ENCODE assay signal across 10 cellular contexts in genomic region chr5:172715931-172716682, GRCh38. TPM values are rescaled to one million over a fixed set of nuclear protein-coding genes. Genes with fewer than 3 reads are reported as not detected.
DNase-seq lines count a peak whose midpoint lies in the region; ATAC-seq and TF ChIP-seq lines count a peak whose summit lies in the region.
"Had no signal": no experiment of that assay in that cellular context is flagged by ENCODE, and none has a peak within 500 bp of the region (broad histone marks: within the 10 kb centered on the region; RNA-seq: fewer than 3 reads in every experiment).

No MANE protein-coding gene starts in this region.

- no peak overlapping the region for H3K27ac Mint-ChIP-seq in activated CD8-positive, alpha-beta memory T cell treated with anti-CD3 and anti-CD28 coated beads, Interleukin-2, amount 10 ng/mL, durations not matched to agents 7 days and 5 days

- no TSS peak for BruUV-seq in Panc1 (replicated peaks; lab: Mats Ljungman, UMichigan)

- TF ChIP-seq CTCF in Panc1 (IDR thresholded peaks at IDR 0.05) = no peak
- peak; percentile 2 for TF ChIP-seq CTCF in fibroblast of pulmonary artery (IDR thresholded peaks at IDR 0.05; ENCODE audit: low read length, missing control alignments)
- no peak for TF ChIP-seq CTCF in MM.1S (IDR thresholded peaks at IDR 0.05; ENCODE audit: low read length)

- CTCF ChIA-PET in Panc1 (lab: Charles Lee) = interaction anchor here (0.6 to 1.2 kb wide), 4 partner anchors 13 to 216 kb away, joined by 3 to 14 read pairs (median 4); no protein-coding TSS in a partner anchor
- CTCF ChIA-PET in activated CD8-positive, alpha-beta memory T cell treated with anti-CD3 and anti-CD28 coated beads, Interleukin-2, amount 10 ng/mL, durations not matched to agents 7 days and 5 days (lab: Charles Lee) = interaction anchor here (1.1 to 2.0 kb wide), 15 partner anchors 11 to 367 kb away, joined by 3 to 31 read pairs (median 5); partner anchors contain the start of genes DUSP1 and RPL26L1

- H3K36me3 ChIP-seq in Panc1 (ENCODE audit: control insufficient read depth, insufficient read depth, low read length) (no peaks in the 10 kb centered on the region), skeletal muscle satellite cell (ENCODE audit: insufficient read depth, low read length) (no peaks in the 10 kb centered on the region), MM.1S (replicated peaks; ENCODE audit: insufficient read depth, low read length) (no peaks in the 10 kb centered on the region)
- H3K36me3 ChIP-seq: ovary had no signal

- no peaks in the 10 kb centered on the region for H4K20me1 ChIP-seq in MM.1S (ENCODE audit: insufficient read depth, low read length)

- DNase-seq in ELR (ENCODE audit: low read depth) (peak; percentile 45), Panc1 (ENCODE audit: low read depth, low spot score) (no peak), fibroblast of pulmonary artery (ENCODE audit: low read depth) (no peak), NCI-H526 treated with DMSO at 0.1 percent for 48 hours (lab: John Stamatoyannopoulos, UW) (no peak), MM.1S (no peak)
- no peak for DNase-seq in activated CD8-positive, alpha-beta memory T cell treated with anti-CD3 and anti-CD28 coated beads, Interleukin-2, amount 10 ng/mL, durations not matched to agents 7 days and 5 days
- DNase-seq in stimulated activated CD4-positive, alpha-beta T cell treated with anti-CD3 and anti-CD28 coated beads, Interleukin-4, amount 100 ng/mL, for 1 hour = no peak

- H3K79me2 ChIP-seq in MM.1S (ENCODE audit: low read length) = no peaks in the 10 kb centered on the region

- no peaks in the 10 kb centered on the region for H3K9me3 Mint-ChIP-seq in activated CD8-positive, alpha-beta memory T cell treated with anti-CD3 and anti-CD28 coated beads, Interleukin-2, amount 10 ng/mL, durations not matched to agents 7 days and 5 days (ENCODE audit: low read depth)
- H3K9me3 Mint-ChIP-seq: CD4-positive, alpha-beta T cell had no signal

- H3K9me2 ChIP-seq in MM.1S (replicated peaks; ENCODE audit: insufficient read depth, low read length) = no peaks in the 10 kb centered on the region

- H3K27ac ChIP-seq in Panc1 (ENCODE audit: low read length) (peak overlapping the region; percentile 66), MM.1S (ENCODE audit: low read length) (no peak overlapping the region)
- H3K27ac ChIP-seq: ovary had no signal

- no peak overlapping the region for H3K4me3 Mint-ChIP-seq in activated CD8-positive, alpha-beta memory T cell treated with anti-CD3 and anti-CD28 coated beads, Interleukin-2, amount 10 ng/mL, durations not matched to agents 7 days and 5 days
- H3K4me3 Mint-ChIP-seq: CD4-positive, alpha-beta T cell had no signal

- H3K9ac ChIP-seq in skeletal muscle satellite cell (ENCODE audit: low read depth, low read length) (peak overlapping the region; percentile 57), MM.1S (ENCODE audit: low read length) (no peak overlapping the region)

- peak; percentile 49 for ATAC-seq in Panc1
- no peak for ATAC-seq in activated CD8-positive, alpha-beta memory T cell treated with anti-CD3 and anti-CD28 coated beads, Interleukin-2, amount 10 ng/mL, durations not matched to agents 7 days and 5 days

- no peaks in the 10 kb centered on the region for H3F3A ChIP-seq in MM.1S (ENCODE audit: insufficient read depth, low read length)

- H3K27me3 ChIP-seq in Panc1 (ENCODE audit: control insufficient read depth, insufficient read depth, low read length) (no peaks in the 10 kb centered on the region), skeletal muscle satellite cell (ENCODE audit: control insufficient read depth, insufficient read depth, low read length) (no peaks in the 10 kb centered on the region), MM.1S (replicated peaks; ENCODE audit: insufficient read depth, low read length) (0 out of 2 replicates have a peak, but pooled peaks cover 4% of the 10 kb centered on the region)
- H3K27me3 ChIP-seq: ovary had no signal

- H3K4me1 ChIP-seq in Panc1 (ENCODE audit: control insufficient read depth, insufficient read depth, low read length) (peaks cover 45% of the 10 kb centered on the region), skeletal muscle satellite cell (ENCODE audit: control insufficient read depth, insufficient read depth, low read length) (peaks cover 32% of the 10 kb centered on the region), MM.1S (ENCODE audit: low read length) (no peaks in the 10 kb centered on the region)

- no peaks in the 10 kb centered on the region for H3K36me3 Mint-ChIP-seq in activated CD8-positive, alpha-beta memory T cell treated with anti-CD3 and anti-CD28 coated beads, Interleukin-2, amount 10 ng/mL, durations not matched to agents 7 days and 5 days

- H2AFZ ChIP-seq in MM.1S (ENCODE audit: low read length) = no peak overlapping the region; the same call in 1 of the 2 replicates

- H3K4me1 Mint-ChIP-seq in activated CD8-positive, alpha-beta memory T cell treated with anti-CD3 and anti-CD28 coated beads, Interleukin-2, amount 10 ng/mL, durations not matched to agents 7 days and 5 days = no peaks in the 10 kb centered on the region

- in situ Hi-C loops in Panc1 (cut with HindIII; ENCODE audit: low pct_unique_long_range_greater_than_20kb, low sequenced_read_pairs) = no loop called here

- POLR2A ChIA-PET in Panc1 (lab: Charles Lee) = no interaction called here

- H3K4me3 ChIP-seq in Panc1 (ENCODE audit: low read depth in 2 of 2, low read length in 2 of 2) (no peak overlapping the region), fibroblast of pulmonary artery (replicated peaks; ENCODE audit: low read depth, low read length) (no peak overlapping the region), skeletal muscle satellite cell (ENCODE audit: low read length) (no peak overlapping the region), MM.1S (ENCODE audit: low read length) (no peak overlapping the region)
- H3K4me3 ChIP-seq: ovary had no signal

- no peaks in the 10 kb centered on the region for H3K27me3 Mint-ChIP-seq in activated CD8-positive, alpha-beta memory T cell treated with anti-CD3 and anti-CD28 coated beads, Interleukin-2, amount 10 ng/mL, durations not matched to agents 7 days and 5 days
- H3K27me3 Mint-ChIP-seq: CD4-positive, alpha-beta T cell had no signal

- intact Hi-C loops in Panc1 (cut with micrococcal nuclease; ENCODE audit: unreplicated experiment) = loop anchor here (2.0 to 10.0 kb wide), 3 partner anchors 55 to 189 kb away; partner anchors contain the start of gene DUSP1

- no peaks in the 10 kb centered on the region for H3K9me3 ChIP-seq in Panc1 (ENCODE audit: control insufficient read depth, insufficient read depth, low read depth, low read length)
- H3K9me3 ChIP-seq in skeletal muscle satellite cell (replicated peaks; ENCODE audit: low read length) = no peaks in the 10 kb centered on the region
- no peaks in the 10 kb centered on the region for H3K9me3 ChIP-seq in MM.1S (replicated peaks; ENCODE audit: insufficient read depth, low read length)
- H3K9me3 ChIP-seq: ovary had no signal

- H3K4me2 ChIP-seq in skeletal muscle satellite cell (ENCODE audit: low read length) (no peak overlapping the region), MM.1S (ENCODE audit: low read depth, low read length) (no peak overlapping the region)

RNA-seq across cellular contexts. Expression of gene DUSP1, which starts 54.9 kb away (rescaled TPM):
- total RNA-seq in Panc1 (2021; ENCODE audit: unreplicated experiment) = 79.9 TPM
- polyA plus RNA-seq in Panc1 (2012; ENCODE audit: insufficient read length) = 65.0 TPM
- total RNA-seq in skeletal muscle satellite cell (2012; rRNA removed) = 204 and 438 TPM in 2 replicates
- 10 to 100 TPM in 1 of 2 experiments, 1 to 10 TPM in 1; 6.5 to 32.5 TPM for total RNA-seq in activated CD8-positive, alpha-beta memory T cell treated with anti-CD3 and anti-CD28 coated beads, Interleukin-2, amount 10 ng/mL, durations not matched to agents 7 days and 5 days
